Comparison of ENCODE assay signal across 20 cellular contexts in the genomic region with DNA sequence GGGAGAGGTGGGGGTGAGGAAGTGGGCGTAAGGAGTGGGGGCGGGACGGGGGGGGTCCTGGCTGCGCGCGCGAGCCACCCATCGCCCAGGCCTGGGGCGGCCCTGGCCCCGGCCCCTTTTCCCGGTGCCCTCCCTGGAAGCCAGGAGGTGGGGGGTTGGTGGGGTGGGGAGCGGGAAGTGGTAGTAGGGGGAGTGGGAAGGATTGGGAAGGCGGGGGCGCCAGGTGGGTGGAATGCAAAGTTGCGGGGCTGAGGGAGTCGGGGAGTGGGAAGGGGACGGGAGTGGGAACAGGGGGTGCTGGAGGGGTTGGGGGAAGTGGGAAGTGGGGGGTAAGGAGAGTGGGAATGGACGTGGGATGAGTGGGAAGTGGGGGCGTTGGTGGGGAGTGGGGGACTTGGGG. TPM values are rescaled to one million over a fixed set of nuclear protein-coding genes. Genes with fewer than 3 reads are reported as not detected.
DNase-seq lines count a peak whose midpoint lies in the region; ATAC-seq and TF ChIP-seq lines count a peak whose summit lies in the region.
"Had no signal": no experiment of that assay in that cellular context is flagged by ENCODE, and none has a peak within 500 bp of the region (broad histone marks: within the 10 kb centered on the region; RNA-seq: fewer than 3 reads in every experiment).

No MANE protein-coding gene starts in this region.

- H3K27ac ChIP-seq in SK-N-MC (no peak overlapping the region), testis (no peak overlapping the region)
- H3K27ac ChIP-seq: 22Rv1; BLaER1 treated with 17β-estradiol and CSF1 and Interleukin-3, amounts not matched to agents 10 nM and 100 nM had no signal

- intact Hi-C loops in testis (cut with DNase I; ENCODE audit: low total_unique reads), result no loop called here

- ATAC-seq in left lobe of liver (no peak), GM21515 (IDR thresholded peaks at IDR 0.05; ENCODE audit: unreplicated experiment) (no peak)
- ATAC-seq: effector memory CD8-positive, alpha-beta T cell; T-helper 17 cell had no signal

- H3K9me3 ChIP-seq in SK-N-MC (ENCODE audit: low read depth, low read length), result no peaks in the 10 kb centered on the region
- H3K9me3 ChIP-seq in testis, result no peaks in the 10 kb centered on the region
- H3K9me3 ChIP-seq: BLaER1 treated with 17β-estradiol and CSF1 and Interleukin-3, amounts not matched to agents 10 nM and 100 nM had no signal

- H3K36me3 ChIP-seq in SK-N-MC (ENCODE audit: insufficient read depth, low read length) (no peaks in the 10 kb centered on the region), testis (ENCODE audit: low read depth, missing control alignments) (no peaks in the 10 kb centered on the region)
- H3K36me3 ChIP-seq: BLaER1 treated with 17β-estradiol and CSF1 and Interleukin-3, amounts not matched to agents 10 nM and 100 nM had no signal

- H3K9ac ChIP-seq in SK-N-MC (ENCODE audit: insufficient read length), result no peak overlapping the region
- H3K9ac ChIP-seq: BLaER1 treated with 17β-estradiol and CSF1 and Interleukin-3, amounts not matched to agents 10 nM and 100 nM had no signal

- H3K4me3 ChIP-seq in SK-N-MC, result peak overlapping the region; percentile 43; the same call in 1 of the 2 replicates
- H3K4me3 ChIP-seq in testis, result peak overlapping the region; percentile 53 to 69
- H3K4me3 ChIP-seq: BLaER1 treated with 17β-estradiol and CSF1 and Interleukin-3, amounts not matched to agents 10 nM and 100 nM had no signal

- WGBS in testis, 2 donors, result 0% methylated on average over 14 of the region's 19 CpGs; no CpG with 5 or more reads in 1 of the 2 donors

- H3K4me1 ChIP-seq in testis, result peaks cover 16% of the 10 kb centered on the region
- H3K4me1 ChIP-seq: BLaER1 treated with 17β-estradiol and CSF1 and Interleukin-3, amounts not matched to agents 10 nM and 100 nM had no signal

- no peak for TF ChIP-seq CTCF in testis (IDR thresholded peaks at IDR 0.05)

- no peak for TF ChIP-seq POLR2A in testis (IDR thresholded peaks at IDR 0.05)

- H3K27me3 ChIP-seq in testis, result no peaks in the 10 kb centered on the region

- DNase-seq in DMS 273 (lab: John Stamatoyannopoulos, UW; ENCODE audit: unreplicated experiment) (peak; percentile 74), DMS 273 treated with DMSO at 0.1 percent for 48 hours (lab: John Stamatoyannopoulos, UW) (no peak), SK-N-MC (ENCODE audit: low read depth, low spot score) (no peak), mesenteric fat pad (ENCODE audit: low spot score) (peak; percentile 57), testis (no peak), left lobe of liver (ENCODE audit: low spot score) (no peak), NCI-H2227 (lab: John Stamatoyannopoulos, UW; ENCODE audit: unreplicated experiment) (no peak)
- DNase-seq: activated CD4-positive, alpha-beta memory T cell treated with anti-CD3 and anti-CD28 coated beads, Interleukin-2, amount 10 ng/mL, durations not matched to agents 7 days and 5 days; activated naive CD4-positive, alpha-beta T cell treated with anti-CD3 and anti-CD28 coated beads, Interleukin-2, amount 10 ng/mL, durations not matched to agents 7 days and 5 days; activated T-cell treated with anti-CD3 and anti-CD28 coated beads, Interleukin-2, amount 50 U/mL, for 24 hours; effector memory CD8-positive, alpha-beta T cell; Kasumi-1; NCI-H748 treated with DMSO at 0.1 percent for 48 hours; SHP77 treated with DMSO at 0.1 percent for 48 hours; T-helper 17 cell had no signal

RNA-seq across cellular contexts. Expression of gene MMD2, which starts 0.4 kb away (rescaled TPM):
- total RNA-seq in mesenteric fat pad (not detected), testis (10 to 100 TPM; 21.6 to 32.0 TPM), left lobe of liver (not detected)
- polyA plus RNA-seq in testis (ENCODE audit: insufficient read depth, low read depth, low replicate concordance), result 20.4 TPM
- total RNA-seq: activated CD4-positive, alpha-beta memory T cell treated with anti-CD3 and anti-CD28 coated beads, Interleukin-2, amount 10 ng/mL, durations not matched to agents 7 days and 5 days; pulmonary artery endothelial cell; T-helper 17 cell; WTC11 had no signal

Comparison
In these comparisons a context has a peak if more than half of its experiments do, and no peak if none do; other contexts are left out.
1. DNase-seq: peak in DMS 273 (single experiment) and mesenteric fat pad (single experiment); none in DMS 273 treated with DMSO at 0.1 percent for 48 hours (single experiment), SK-N-MC (single experiment), testis (single experiment), left lobe of liver (single experiment) and NCI-H2227 (single experiment).
2. RNA of gene MMD2, which starts 0.4 kb away (total RNA-seq): 21.6 to 32.0 TPM in testis; not detected in mesenteric fat pad (single experiment) and not detected in left lobe of liver (single experiment); every median in the first group is over 10 times any median in the second.